ENCODE assay signal across 11 cellular contexts in the genomic region with DNA sequence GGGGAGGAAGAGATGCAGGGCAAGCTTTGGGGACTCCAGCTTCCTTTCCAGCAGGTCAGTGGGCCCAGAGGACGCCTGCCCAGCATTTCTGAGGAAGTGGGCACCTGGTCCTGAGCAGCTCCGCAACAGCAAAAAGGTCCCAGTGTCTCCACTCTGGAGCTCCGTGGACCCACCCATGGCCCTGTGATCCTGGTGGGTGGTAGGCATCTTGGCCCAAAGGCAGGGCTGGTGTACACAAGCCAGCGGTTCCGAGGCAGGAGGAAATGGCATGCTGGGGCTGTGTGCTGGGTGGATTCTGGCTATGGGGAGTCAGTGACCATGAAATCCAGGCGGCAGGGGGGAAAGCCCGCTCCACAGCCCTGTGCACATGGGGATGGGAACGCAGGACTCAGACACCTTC.
"Had no signal": no experiment of that assay in that cellular context is flagged by ENCODE, and none has a peak within 500 bp of the region (broad histone marks: within the 10 kb centered on the region; RNA-seq: fewer than 3 reads in every experiment).

No MANE protein-coding gene starts in this region.

- H3K9me3 ChIP-seq: left ventricle myocardium inferior, prostate gland, right atrium auricular region had no signal

- ATAC-seq: activated T-cell treated with anti-CD3 and anti-CD28 coated beads, Interleukin-2, amount 50 U/mL, for 72 hours had no signal

- DNase-seq: activated CD4-positive, alpha-beta T cell treated with anti-CD3 and anti-CD28 coated beads for 1 hour; activated effector memory CD4-positive, alpha-beta T cell treated with anti-CD3 and anti-CD28 coated beads, Interleukin-2, amount 50 U/mL, for 16 hours; activated naive CD4-positive, alpha-beta T cell treated with anti-CD3 and anti-CD28 coated beads, Interleukin-2, amount 50 U/mL, for 16 hours; activated T-cell treated with anti-CD3 and anti-CD28 coated beads, Interleukin-2, amount 50 U/mL, for 72 hours; aorta; effector CD4-positive, alpha-beta T cell; left ventricle myocardium inferior; mammary epithelial cell; WERI-Rb-1 had no signal

- H3K36me3 ChIP-seq: left ventricle myocardium inferior, prostate gland, right atrium auricular region, WERI-Rb-1 had no signal

- H3K27ac ChIP-seq: left ventricle myocardium inferior, right atrium auricular region, WERI-Rb-1 had no signal

- H3K4me3 ChIP-seq: left ventricle myocardium inferior, prostate gland, right atrium auricular region had no signal

- H3K27me3 ChIP-seq: right atrium auricular region had no signal
